In genomic region chr3:45612918-45613602, GRCh38 we compare ENCODE assay signal across 8 cellular contexts. TPM values are rescaled to one million over a fixed set of nuclear protein-coding genes. Genes with fewer than 3 reads are reported as not detected.
DNase-seq lines count a peak whose midpoint lies in the region; ATAC-seq, FAIRE-seq and TF ChIP-seq lines count a peak whose summit lies in the region.

No MANE protein-coding gene starts in this region.

- H3K36me3 Mint-ChIP-seq in GM23338 (ENCODE audit: low read depth), result no peaks in the 10 kb centered on the region

- no peaks in the 10 kb centered on the region for H3K9me2 ChIP-seq in GM23338 (ENCODE audit: insufficient read depth)
- H3K9me2 ChIP-seq in MM.1S (replicated peaks; ENCODE audit: insufficient read depth, low read length), result no peaks in the 10 kb centered on the region
- no peaks in the 10 kb centered on the region for H3K9me2 ChIP-seq in hepatocyte (replicated peaks; ENCODE audit: insufficient read depth)

- no peaks in the 10 kb centered on the region for H3K9me3 ChIP-seq in MM.1S (replicated peaks; ENCODE audit: insufficient read depth, low read length)
- H3K9me3 ChIP-seq in hepatocyte (ENCODE audit: low read depth), result no peaks in the 10 kb centered on the region

- TF ChIP-seq CTCF in GM23338 (conservative IDR thresholded peaks at IDR 0.05; ENCODE audit: low read depth in 2 of 2), result no peak
- TF ChIP-seq CTCF in MM.1S (IDR thresholded peaks at IDR 0.05; ENCODE audit: low read length), result no peak
- no peak for TF ChIP-seq CTCF in hepatocyte (IDR thresholded peaks at IDR 0.05; ENCODE audit: poor library complexity)

- no peaks in the 10 kb centered on the region for H3K36me3 ChIP-seq in GM23338 (ENCODE audit: insufficient read depth)
- H3K36me3 ChIP-seq in MM.1S (replicated peaks; ENCODE audit: insufficient read depth, low read length), result no peaks in the 10 kb centered on the region; the same call in 1 of the 2 replicates
- H3K36me3 ChIP-seq in hepatocyte (replicated peaks; ENCODE audit: insufficient read depth, low read depth), result no peaks in the 10 kb centered on the region

- DNase-seq in GM23338 (ENCODE audit: low spot score), result no peak
- DNase-seq in MM.1S, result peak; percentile 97
- DNase-seq in frontal cortex (ENCODE audit: low spot score in 2 of 2), result no peak
- no peak for DNase-seq in HuH-7 (ENCODE audit: low spot score)
- DNase-seq in NCI-H1092 (lab: John Stamatoyannopoulos, UW), result no peak
- DNase-seq in HUDEP-2 (lab: John Stamatoyannopoulos, UW; ENCODE audit: unreplicated experiment in 76 of 76), result no peak
- no peak for DNase-seq in hepatocyte (ENCODE audit: low spot score)

- WGBS in hepatocyte (ENCODE audit: low lambda C conversion rate, missing lambda C conversion rate), result 78% methylated on average over 7 of the region's 7 CpGs

- no peak overlapping the region for H3K4me2 ChIP-seq in GM23338
- H3K4me2 ChIP-seq in MM.1S (ENCODE audit: low read depth, low read length), result peak overlapping the region; percentile 69
- H3K4me2 ChIP-seq in hepatocyte, result no peak overlapping the region

- H3K4me1 ChIP-seq in GM23338 (ENCODE audit: insufficient read depth) (no peaks in the 10 kb centered on the region), MM.1S (ENCODE audit: low read length) (peaks cover 59% of the 10 kb centered on the region), hepatocyte (ENCODE audit: insufficient read depth) (peaks cover 3% of the 10 kb centered on the region)

- ATAC-seq in GM18502 (IDR thresholded peaks at IDR 0.05; ENCODE audit: poor library complexity, unreplicated experiment) (peak; percentile 77), GM23338 (no peak)

- H3K79me2 ChIP-seq in GM23338 (replicated peaks; ENCODE audit: insufficient read depth) (peaks cover 83% of the 10 kb centered on the region), MM.1S (ENCODE audit: low read length) (peaks cover 90% of the 10 kb centered on the region), hepatocyte (peaks cover 67% of the 10 kb centered on the region)

- H2AFZ ChIP-seq in GM23338 (no peak overlapping the region), MM.1S (ENCODE audit: low read length) (no peak overlapping the region), hepatocyte (no peak overlapping the region)

- H3K4me3 Mint-ChIP-seq in GM23338, result no peak overlapping the region

- no peaks in the 10 kb centered on the region for H3K9me3 Mint-ChIP-seq in GM23338

- peak overlapping the region; percentile 5; the same call in 1 of the 2 replicates for H3K9ac ChIP-seq in MM.1S (ENCODE audit: low read length)

- H3K27me3 ChIP-seq in GM23338 (ENCODE audit: insufficient read depth) (no peaks in the 10 kb centered on the region), MM.1S (replicated peaks; ENCODE audit: insufficient read depth, low read length) (no peaks in the 10 kb centered on the region), hepatocyte (no peaks in the 10 kb centered on the region)

- peaks cover 10% of the 10 kb centered on the region for H4K20me1 ChIP-seq in GM23338 (replicated peaks; ENCODE audit: insufficient read depth)
- H4K20me1 ChIP-seq in MM.1S (ENCODE audit: insufficient read depth, low read length), result peaks cover 41% of the 10 kb centered on the region
- H4K20me1 ChIP-seq in hepatocyte (ENCODE audit: insufficient read depth, poor library complexity, severe bottlenecking), result peaks cover 16% of the 10 kb centered on the region

- H3K4me3 ChIP-seq in GM23338, result no peak overlapping the region
- H3K4me3 ChIP-seq in MM.1S (ENCODE audit: low read length), result no peak overlapping the region
- H3K4me3 ChIP-seq in hepatocyte, result no peak overlapping the region

- H3K27ac ChIP-seq in GM23338 (ENCODE audit: low read depth) (0 out of 2 replicates have a peak overlapping the region, but pooled peaks have one; percentile 53), MM.1S (ENCODE audit: low read length) (peak overlapping the region; percentile 79), hepatocyte (no peak overlapping the region)

- H3F3A ChIP-seq in GM23338 (replicated peaks; ENCODE audit: low read depth) (no peaks in the 10 kb centered on the region), MM.1S (ENCODE audit: insufficient read depth, low read length) (peaks cover 51% of the 10 kb centered on the region)

- no peaks in the 10 kb centered on the region for H3K27me3 Mint-ChIP-seq in GM23338 (ENCODE audit: insufficient read depth, low read depth, poor library complexity)

- FAIRE-seq in frontal cortex (lab: Jason Lieb, UNC), result peak; percentile 57

- no peak overlapping the region; the same call in 1 of the 2 replicates for H3K27ac Mint-ChIP-seq in GM23338

- peaks cover 18% of the 10 kb centered on the region for H3K4me1 Mint-ChIP-seq in GM23338

TF ChIP-seq in GM23338, 12 proteins besides CTCF, POLR2A, EP300 and RAD21 (continues in another document):
- TF ChIP-seq ETS1 (IDR thresholded peaks at IDR 0.05) (no peak), ZNF114 (CRISPR knock-in tag; IDR thresholded peaks at IDR 0.05) (no peak), POLR2AphosphoS5 (IDR thresholded peaks at IDR 0.05; ENCODE audit: low read depth) (no peak)
- TF ChIP-seq, protein P1, sequence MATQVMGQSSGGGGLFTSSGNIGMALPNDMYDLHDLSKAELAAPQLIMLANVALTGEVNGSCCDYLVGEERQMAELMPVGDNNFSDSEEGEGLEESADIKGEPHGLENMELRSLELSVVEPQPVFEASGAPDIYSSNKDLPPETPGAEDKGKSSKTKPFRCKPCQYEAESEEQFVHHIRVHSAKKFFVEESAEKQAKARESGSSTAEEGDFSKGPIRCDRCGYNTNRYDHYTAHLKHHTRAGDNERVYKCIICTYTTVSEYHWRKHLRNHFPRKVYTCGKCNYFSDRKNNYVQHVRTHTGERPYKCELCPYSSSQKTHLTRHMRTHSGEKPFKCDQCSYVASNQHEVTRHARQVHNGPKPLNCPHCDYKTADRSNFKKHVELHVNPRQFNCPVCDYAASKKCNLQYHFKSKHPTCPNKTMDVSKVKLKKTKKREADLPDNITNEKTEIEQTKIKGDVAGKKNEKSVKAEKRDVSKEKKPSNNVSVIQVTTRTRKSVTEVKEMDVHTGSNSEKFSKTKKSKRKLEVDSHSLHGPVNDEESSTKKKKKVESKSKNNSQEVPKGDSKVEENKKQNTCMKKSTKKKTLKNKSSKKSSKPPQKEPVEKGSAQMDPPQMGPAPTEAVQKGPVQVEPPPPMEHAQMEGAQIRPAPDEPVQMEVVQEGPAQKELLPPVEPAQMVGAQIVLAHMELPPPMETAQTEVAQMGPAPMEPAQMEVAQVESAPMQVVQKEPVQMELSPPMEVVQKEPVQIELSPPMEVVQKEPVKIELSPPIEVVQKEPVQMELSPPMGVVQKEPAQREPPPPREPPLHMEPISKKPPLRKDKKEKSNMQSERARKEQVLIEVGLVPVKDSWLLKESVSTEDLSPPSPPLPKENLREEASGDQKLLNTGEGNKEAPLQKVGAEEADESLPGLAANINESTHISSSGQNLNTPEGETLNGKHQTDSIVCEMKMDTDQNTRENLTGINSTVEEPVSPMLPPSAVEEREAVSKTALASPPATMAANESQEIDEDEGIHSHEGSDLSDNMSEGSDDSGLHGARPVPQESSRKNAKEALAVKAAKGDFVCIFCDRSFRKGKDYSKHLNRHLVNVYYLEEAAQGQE (IDR thresholded peaks at IDR 0.05; ENCODE audit: unreplicated experiment), result no peak

RNA-seq across cellular contexts. Expression of gene LIMD1, which starts 18.5 kb away (rescaled TPM):
- total RNA-seq in GM23338 (2014; rRNA removed; shearing (Covaris generic)), result 21.8 and 31.5 TPM in 2 replicates
- polyA plus RNA-seq in GM23338 (2016; fragmentation: Nextera tagmentation; extraction: Ambion mirVana) (8.3 and 10.2 TPM in 2 replicates), hepatocyte (6.7 and 7.3 TPM in 2 replicates)
- total RNA-seq in frontal cortex (5.3 TPM), hepatocyte (12.1 and 12.5 TPM in 2 replicates)
